Comparison of ENCODE assay signal across 1 cellular context in genomic region chr19:49677232-49677881, GRCh38.
TF ChIP-seq lines count a peak whose summit lies in the region.

Gene PRMT1 (plus strand): TSS chr19:49677271. CDS start chr19:49677281, 10 bp downstream.

TF ChIP-seq in HEK293, 187 proteins besides CTCF, POLR2A, EP300 and RAD21 (continued from another document):
- TF ChIP-seq RBAK (tag by site-specific recombination; IDR thresholded peaks at IDR 0.05): no peak
- TF ChIP-seq ZNF132 (tag by site-specific recombination; IDR thresholded peaks at IDR 0.05; ENCODE audit: borderline replicate concordance): no peak
- peak; percentile 61 for TF ChIP-seq KLF1 (tag by site-specific recombination; IDR thresholded peaks at IDR 0.05)
- no peak for TF ChIP-seq ZNF596 (tag by site-specific recombination; IDR thresholded peaks at IDR 0.05)
- no peak for TF ChIP-seq MZF1 (tag by site-specific recombination; IDR thresholded peaks at IDR 0.05; ENCODE audit: borderline replicate concordance)
- peak; percentile 99 for TF ChIP-seq KLF10 (tag by site-specific recombination; IDR thresholded peaks at IDR 0.05)
- peak; percentile 86 for TF ChIP-seq ZNF335 (tag by site-specific recombination; conservative IDR thresholded peaks at IDR 0.05)
TF ChIP-seq in HEK293: peak in this region for 56.
